Comparison of ENCODE assay signal across 8 cellular contexts in the genomic region with DNA sequence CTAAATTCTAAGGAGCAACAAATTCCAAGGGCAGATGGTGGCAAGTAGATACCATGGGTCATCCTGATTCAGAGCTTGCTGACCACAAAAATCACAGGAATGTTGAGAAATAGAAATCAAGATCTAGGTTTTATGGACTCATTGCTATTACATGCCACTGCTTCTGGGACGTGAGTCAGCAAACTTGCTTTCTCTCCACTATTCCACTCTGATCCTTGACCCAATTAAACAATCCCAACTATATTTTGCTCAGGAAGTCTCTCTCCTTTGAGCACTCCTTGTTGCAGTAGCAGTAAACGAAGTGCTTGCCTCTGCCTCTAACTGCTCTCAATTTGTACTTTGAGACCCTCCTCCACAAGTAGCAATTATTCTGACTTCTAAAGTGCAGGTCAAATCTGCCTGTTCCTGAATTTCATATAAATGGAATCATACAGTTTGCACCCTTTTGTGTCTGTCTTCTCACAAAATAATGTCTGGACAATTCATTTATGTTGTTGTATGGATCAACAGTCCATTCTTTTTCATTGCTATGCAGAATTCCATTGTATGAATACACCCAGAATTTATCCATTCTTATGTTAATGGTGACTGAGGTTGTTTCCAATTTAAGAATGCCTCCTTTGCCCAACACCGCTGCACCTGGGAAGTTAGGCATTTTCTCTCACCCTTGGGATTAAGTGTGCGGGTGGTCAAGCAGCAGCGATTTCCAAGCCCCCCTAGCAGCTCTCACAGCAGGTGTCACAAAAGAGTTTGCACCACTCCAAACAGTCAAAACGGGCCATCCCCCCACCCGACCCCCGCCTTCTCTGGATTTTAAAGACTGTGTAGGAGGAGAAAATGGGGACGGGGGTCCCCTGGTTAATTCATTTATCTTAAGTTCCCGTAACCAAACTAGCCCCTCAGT. TPM values are rescaled to one million over a fixed set of nuclear protein-coding genes. Genes with fewer than 3 reads are reported as not detected.
DNase-seq lines count a peak whose midpoint lies in the region; ATAC-seq, FAIRE-seq and TF ChIP-seq lines count a peak whose summit lies in the region.

No MANE protein-coding gene starts in this region.

- H3K9me3 ChIP-seq in astrocyte (ENCODE audit: insufficient read depth, low read depth, low read length) (no peaks in the 10 kb centered on the region), upper lobe of right lung (no peaks in the 10 kb centered on the region), BE2C (no peaks in the 10 kb centered on the region)

- intact Hi-C loops in upper lobe of right lung (cut with DNase I) = no loop called here

- H3K9ac ChIP-seq in astrocyte (ENCODE audit: low read length) = peak overlapping the region; percentile 62

- H3K4me1 Mint-ChIP-seq in activated naive CD4-positive, alpha-beta T cell treated with anti-CD3 and anti-CD28 coated beads, Interleukin-2, amount 50 U/mL, for 24 hours = no peaks in the 10 kb centered on the region
- peaks cover 44% of the 10 kb centered on the region for H3K4me1 Mint-ChIP-seq in astrocyte (ENCODE audit: low read depth, unreplicated experiment)

- peak overlapping the region; percentile 78 for H3K4me3 Mint-ChIP-seq in activated naive CD4-positive, alpha-beta T cell treated with anti-CD3 and anti-CD28 coated beads, Interleukin-2, amount 50 U/mL, for 24 hours
- peak overlapping the region; percentile 77 for H3K4me3 Mint-ChIP-seq in astrocyte (ENCODE audit: unreplicated experiment)

- FAIRE-seq in astrocyte (lab: Jason Lieb, UNC) = peak; percentile 95

- TF ChIP-seq CTCF in astrocyte (IDR thresholded peaks at IDR 0.05; ENCODE audit: insufficient read depth, low read depth, low read length) (no peak), kidney epithelial cell (IDR thresholded peaks at IDR 0.05; ENCODE audit: insufficient read depth, low read length, poor library complexity, severe bottlenecking) (no peak), upper lobe of right lung (IDR thresholded peaks at IDR 0.05) (no peak), BE2C (IDR thresholded peaks at IDR 0.05; ENCODE audit: low read depth, low read length) (no peak)

- H3K36me3 ChIP-seq in astrocyte (ENCODE audit: insufficient read depth, low read length) (no peaks in the 10 kb centered on the region), kidney epithelial cell (ENCODE audit: control insufficient read depth, insufficient read depth, low read length) (no peaks in the 10 kb centered on the region), upper lobe of right lung (peaks cover 20% of the 10 kb centered on the region), BE2C (no peaks in the 10 kb centered on the region)

- H3K4me3 ChIP-seq in astrocyte (ENCODE audit: insufficient read depth, low read depth, low read length) = peak overlapping the region; percentile 38
- H3K4me3 ChIP-seq in kidney epithelial cell (ENCODE audit: low read depth, low read length) = no peak overlapping the region
- H3K4me3 ChIP-seq in upper lobe of right lung = peak overlapping the region; percentile 54
- H3K4me3 ChIP-seq in BE2C (ENCODE audit: low read depth, low read length) = no peak overlapping the region

- H3K4me1 ChIP-seq in astrocyte (ENCODE audit: insufficient read depth, low read length) (peaks cover 23% of the 10 kb centered on the region), upper lobe of right lung (no peaks in the 10 kb centered on the region), BE2C (no peaks in the 10 kb centered on the region)

- no peak for DNase-seq in activated naive CD4-positive, alpha-beta T cell (lab: John Stamatoyannopoulos, UW)
- DNase-seq in astrocyte (ENCODE audit: low read depth) (peak; percentile 98), kidney epithelial cell (ENCODE audit: low read depth) (peak; percentile 94), upper lobe of right lung (no peak), hypothalamus (lab: John Stamatoyannopoulos, UW) (no peak), HuH-7.5 (ENCODE audit: low spot score) (no peak), BE2C (no peak)

- H3K27me3 ChIP-seq in astrocyte (ENCODE audit: insufficient read depth, low read length) (no peaks in the 10 kb centered on the region), kidney epithelial cell (ENCODE audit: control insufficient read depth, insufficient read depth, low read length) (no peaks in the 10 kb centered on the region), upper lobe of right lung (no peaks in the 10 kb centered on the region), BE2C (no peaks in the 10 kb centered on the region)

- no peaks in the 10 kb centered on the region for H4K20me1 ChIP-seq in astrocyte (ENCODE audit: insufficient read depth, low read length)

- H3K79me2 ChIP-seq in astrocyte (ENCODE audit: insufficient read depth, low read length) = no peaks in the 10 kb centered on the region

- no peak overlapping the region for H3K27ac Mint-ChIP-seq in activated naive CD4-positive, alpha-beta T cell treated with anti-CD3 and anti-CD28 coated beads, Interleukin-2, amount 50 U/mL, for 24 hours
- peak overlapping the region; percentile 100 for H3K27ac Mint-ChIP-seq in astrocyte (ENCODE audit: unreplicated experiment)

- peaks cover 6% of the 10 kb centered on the region for H3K27me3 Mint-ChIP-seq in activated naive CD4-positive, alpha-beta T cell treated with anti-CD3 and anti-CD28 coated beads, Interleukin-2, amount 50 U/mL, for 24 hours
- no peaks in the 10 kb centered on the region for H3K27me3 Mint-ChIP-seq in astrocyte (ENCODE audit: low read depth, unreplicated experiment)

- no peaks in the 10 kb centered on the region for H3K36me3 Mint-ChIP-seq in activated naive CD4-positive, alpha-beta T cell treated with anti-CD3 and anti-CD28 coated beads, Interleukin-2, amount 50 U/mL, for 24 hours
- peaks cover 12% of the 10 kb centered on the region for H3K36me3 Mint-ChIP-seq in astrocyte (ENCODE audit: low read depth, unreplicated experiment)

- peak overlapping the region; percentile 70 for H3K4me2 ChIP-seq in astrocyte (ENCODE audit: low read length)

- H3K27ac ChIP-seq in astrocyte (ENCODE audit: low read depth, low read length) = peak overlapping the region; percentile 88
- peak overlapping the region; percentile 30 for H3K27ac ChIP-seq in upper lobe of right lung

- ATAC-seq in upper lobe of right lung = peak; percentile 65

- no peaks in the 10 kb centered on the region for H3K9me3 Mint-ChIP-seq in activated naive CD4-positive, alpha-beta T cell treated with anti-CD3 and anti-CD28 coated beads, Interleukin-2, amount 50 U/mL, for 24 hours
- H3K9me3 Mint-ChIP-seq in astrocyte (ENCODE audit: unreplicated experiment) = no peaks in the 10 kb centered on the region

- H2AFZ ChIP-seq in astrocyte (ENCODE audit: low read depth, low read length) = no peak overlapping the region

RNA-seq across cellular contexts. Expression of gene ACSM6, which starts 35.9 kb away (rescaled TPM):
- total RNA-seq in astrocyte = not detected in 2 replicates
- total RNA-seq in kidney epithelial cell = not detected in 2 replicates
- total RNA-seq in upper lobe of right lung = not detected
- polyA plus RNA-seq in BE2C (2012; ENCODE audit: insufficient read depth, insufficient read length, low read depth) = not detected

Comparison
In these comparisons a context has a peak if more than half of its experiments do, and no peak if none do; other contexts are left out.
1. DNase-seq: peak in astrocyte (single experiment) and kidney epithelial cell (single experiment); none in activated naive CD4-positive, alpha-beta T cell (0 of 4), upper lobe of right lung (single experiment), hypothalamus (0 of 51), HuH-7.5 (single experiment) and BE2C (single experiment).
2. H3K4me3 ChIP-seq: peak in astrocyte (single experiment) and upper lobe of right lung (single experiment); none in kidney epithelial cell (single experiment) and BE2C (single experiment).